ENCODE assay signal across 8 cellular contexts in the genomic region with DNA sequence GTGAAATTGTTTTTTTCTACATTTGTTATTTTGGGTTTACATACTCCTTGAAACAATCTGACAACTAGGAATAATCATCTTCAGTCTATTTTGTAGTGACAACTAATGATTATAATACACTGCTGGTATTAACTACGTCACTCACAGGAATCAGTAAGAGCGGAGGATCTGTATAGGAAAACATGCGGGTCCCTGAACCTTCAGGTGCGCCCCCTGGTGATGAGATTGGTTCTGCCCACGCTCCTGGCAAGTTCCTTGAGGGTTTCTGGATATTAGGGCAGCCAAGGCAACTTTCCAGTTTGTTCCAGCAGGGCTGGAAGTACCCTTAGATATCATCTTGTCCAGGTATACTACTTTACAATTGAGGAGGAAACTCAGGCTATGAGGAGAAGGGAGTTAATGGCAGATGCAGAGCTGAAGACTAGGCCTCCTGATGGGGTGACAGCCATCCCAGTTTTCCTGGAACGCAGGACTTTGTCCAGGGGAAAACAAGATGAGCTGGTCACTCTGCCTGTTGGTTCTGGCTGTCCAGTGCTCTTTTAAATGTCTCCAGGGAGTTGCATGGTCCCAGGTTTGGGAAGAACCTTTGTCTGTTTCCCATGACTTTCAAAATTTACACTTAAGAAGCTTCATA. TPM values are rescaled to one million over a fixed set of nuclear protein-coding genes. Genes with fewer than 3 reads are reported as not detected.
DNase-seq lines count a peak whose midpoint lies in the region; ATAC-seq and TF ChIP-seq lines count a peak whose summit lies in the region.

No MANE protein-coding gene starts in this region.

- H3K27ac ChIP-seq in mammary epithelial cell (ENCODE audit: insufficient read depth, low read depth, low read length): no peak overlapping the region

- in situ Hi-C loops in mammary epithelial cell (cut with MboI; ENCODE audit: low sequenced_read_pairs in 2 of 2): loop anchor here (5.0 to 10.0 kb wide), 2 partner anchors 37 to 434 kb away; partner anchors contain the start of gene FAM13B (in 1 of the 2)

- H4K20me1 ChIP-seq in mammary epithelial cell (ENCODE audit: insufficient read depth, low read length): no peaks in the 10 kb centered on the region

- dilution Hi-C loops in mammary epithelial cell (cut with HindIII; ENCODE audit: low sequenced_read_pairs): no loop called here

- CTCF ChIA-PET in mammary epithelial cell (lab: Charles Lee; ENCODE audit: low non-redundant PET): no interaction called here

- H3K4me1 ChIP-seq in mammary epithelial cell (ENCODE audit: insufficient read depth, low read length): no peaks in the 10 kb centered on the region

- intact Hi-C loops in mammary epithelial cell (cut with micrococcal nuclease): loop anchor here (1.0 to 2.0 kb wide), 3 partner anchors 33 to 440 kb away; no protein-coding TSS in a partner anchor

- 22% methylated on average over 6 of the region's 6 CpGs for WGBS in mammary epithelial cell (ENCODE audit: low coverage, missing lambda C conversion rate)

- H3K9ac ChIP-seq in mammary epithelial cell (ENCODE audit: insufficient read depth, low read length): no peak overlapping the region

- DNase-seq in AG09319 (ENCODE audit: extremely low read depth, low read depth): peak; percentile 44
- peak; percentile 13 for DNase-seq in NCI-H2196 treated with DMSO at 0.1 percent for 48 hours (lab: John Stamatoyannopoulos, UW; ENCODE audit: unreplicated experiment)
- peak; percentile 25 to 64 (median 49) for DNase-seq in activated CD4-positive, CD25-positive, alpha-beta regulatory T cell (lab: John Stamatoyannopoulos, UW)
- DNase-seq in mammary epithelial cell: peak; percentile 53
- DNase-seq in kidney epithelial cell (ENCODE audit: low read depth): peak; percentile 25
- DNase-seq in stimulated activated CD4-positive, alpha-beta T cell treated with anti-CD3 and anti-CD28 coated beads, Interleukin-2, amount 100 ng/mL, for 48 hours: peak; percentile 72 to 81

- H3K79me2 ChIP-seq in mammary epithelial cell (ENCODE audit: insufficient read depth, low read length): no peaks in the 10 kb centered on the region

- no peak overlapping the region for H2AFZ ChIP-seq in mammary epithelial cell (ENCODE audit: low read depth, low read length)

- peak; percentile 54 for ATAC-seq in GM21381 (IDR thresholded peaks at IDR 0.05; ENCODE audit: unreplicated experiment)
- no peak for ATAC-seq in HG02870 (IDR thresholded peaks at IDR 0.05; ENCODE audit: unreplicated experiment)

- TF ChIP-seq CTCF in AG09319 (IDR thresholded peaks at IDR 0.05; ENCODE audit: low read depth, low read length) (peak; percentile 90), mammary epithelial cell (conservative IDR thresholded peaks at IDR 0.05 in 1 of 2, IDR thresholded peaks at IDR 0.05 in 1 of 2; ENCODE audit: extremely low read depth in 1 of 2, insufficient read depth in 1 of 2, low read depth in 1 of 2, low read length in 2 of 2) (peak; percentile 85 to 93), kidney epithelial cell (IDR thresholded peaks at IDR 0.05; ENCODE audit: insufficient read depth, low read length, poor library complexity, severe bottlenecking) (peak; percentile 83)

- no peaks in the 10 kb centered on the region for H3K9me3 ChIP-seq in mammary epithelial cell (replicated peaks; ENCODE audit: insufficient read depth, low read length)

- H3K36me3 ChIP-seq in mammary epithelial cell (ENCODE audit: insufficient read depth, low read length) (no peaks in the 10 kb centered on the region), kidney epithelial cell (ENCODE audit: control insufficient read depth, insufficient read depth, low read length) (no peaks in the 10 kb centered on the region)

- H3K4me3 ChIP-seq in mammary epithelial cell (replicated peaks in 1 of 3; ENCODE audit: insufficient read depth in 1 of 3, low read depth in 2 of 3, low read length in 3 of 3) (no peak overlapping the region), kidney epithelial cell (ENCODE audit: low read depth, low read length) (no peak overlapping the region)

- H3K27me3 ChIP-seq in mammary epithelial cell (ENCODE audit: insufficient read depth, low read length) (no peaks in the 10 kb centered on the region), kidney epithelial cell (ENCODE audit: control insufficient read depth, insufficient read depth, low read length) (no peaks in the 10 kb centered on the region)

- no TSS peak for BruUV-seq in mammary epithelial cell (replicated peaks; lab: Mats Ljungman, UMichigan)

- H3K4me2 ChIP-seq in mammary epithelial cell (ENCODE audit: insufficient read depth, low read depth, low read length): no peak overlapping the region

RNA-seq across cellular contexts. Expression of gene WNT8A, which starts 15.0 kb away (rescaled TPM):
- total RNA-seq in mammary epithelial cell (not detected), kidney epithelial cell (not detected in 2 replicates)
- not detected for polyA plus RNA-seq in mammary epithelial cell
- not detected for polyA minus RNA-seq in mammary epithelial cell

RNA-seq across cellular contexts. Expression of gene FAM13B, which starts 36.0 kb away (rescaled TPM):
- total RNA-seq in mammary epithelial cell (10 to 100 TPM; 20.3 to 24.7 TPM), kidney epithelial cell (12.6 and 14.4 TPM in 2 replicates)
- polyA plus RNA-seq in mammary epithelial cell: 6.6 TPM
- 8.6 TPM for polyA minus RNA-seq in mammary epithelial cell

Comparison
In these comparisons a context has a peak if more than half of its experiments do, and no peak if none do; other contexts are left out.
1. DNase-seq: peak in every context shown above with its lines; median percentile 76 in stimulated activated CD4-positive, alpha-beta T cell treated with anti-CD3 and anti-CD28 coated beads, Interleukin-2, amount 100 ng/mL, for 48 hours; 53 in mammary epithelial cell; 49 in activated CD4-positive, CD25-positive, alpha-beta regulatory T cell; 44 in AG09319; 25 in kidney epithelial cell; 13 in NCI-H2196 treated with DMSO at 0.1 percent for 48 hours.